In the genomic region with DNA sequence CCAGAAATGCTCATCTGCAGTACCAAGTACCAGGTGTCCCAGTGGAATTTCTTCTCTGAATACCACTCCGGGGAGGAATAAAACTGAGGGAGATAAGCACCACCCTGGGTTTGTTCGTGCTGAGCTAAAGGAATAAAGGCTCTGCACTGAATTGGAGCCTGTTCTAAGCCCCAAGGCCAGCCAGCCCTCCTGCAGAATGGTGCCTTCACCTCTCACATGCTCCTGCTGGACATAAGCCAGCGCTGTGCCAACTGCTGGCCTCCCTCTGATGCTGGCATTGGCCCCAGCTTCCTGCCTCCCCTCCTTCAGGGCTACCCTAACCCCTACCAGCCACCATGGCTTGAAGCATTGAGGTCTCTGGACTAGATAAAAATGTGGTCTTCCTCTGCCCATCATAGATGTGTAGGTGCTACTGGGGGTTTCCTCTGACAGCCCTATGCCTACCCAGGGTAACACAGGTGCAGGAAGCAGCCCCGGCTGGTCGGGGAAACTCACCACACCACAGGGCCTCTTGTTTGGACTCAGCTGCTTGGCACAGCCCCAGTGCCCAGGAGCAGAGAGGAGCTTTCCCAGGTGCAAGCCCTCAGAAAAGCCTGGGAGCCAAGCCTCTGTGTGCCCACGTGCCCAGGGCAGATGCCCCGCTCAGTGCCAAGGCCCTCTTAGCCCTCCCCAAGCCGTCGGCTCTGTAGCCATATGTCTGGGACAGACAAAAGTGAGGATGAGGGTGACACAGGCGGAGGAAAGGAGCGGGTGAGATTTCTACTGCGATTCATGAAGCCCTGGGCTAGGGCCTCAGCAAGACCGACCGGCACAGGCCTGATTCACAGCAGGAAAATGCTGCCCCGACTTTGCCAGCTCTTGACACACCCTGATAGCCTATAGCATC, we compare ENCODE assay signal across 8 cellular contexts. TPM values are rescaled to one million over a fixed set of nuclear protein-coding genes. Genes with fewer than 3 reads are reported as not detected.
DNase-seq lines count a peak whose midpoint lies in the region; ATAC-seq and TF ChIP-seq lines count a peak whose summit lies in the region.

No MANE protein-coding gene starts in this region.

- no CpG with 5 or more reads among the region's 15 CpGs for WGBS in neuronal stem cell (ENCODE audit: extremely low coverage in 2 of 2, insufficient read length in 2 of 2, insufficient replicate concordance in 1 of 2), 2 donors

- peak overlapping the region; percentile 63 for H2AK5ac ChIP-seq in neuronal stem cell (ENCODE audit: low read depth, low read length)

- H3K23ac ChIP-seq in neuronal stem cell (ENCODE audit: low read depth, low read length, poor library complexity) = no peak overlapping the region

- DNase-seq in COLO668 (lab: John Stamatoyannopoulos, UW; ENCODE audit: unreplicated experiment) (peak; percentile 12), NCI-H2081 (lab: John Stamatoyannopoulos, UW) (peak; percentile 89 to 96), cerebellum (ENCODE audit: low spot score) (peak; percentile 65), neuronal stem cell (ENCODE audit: low spot score) (no peak), T1000 (lab: John Stamatoyannopoulos, UW) (no peak), erythroblast (lab: John Stamatoyannopoulos, UW) (no peak)

- H3K27me3 ChIP-seq in neuronal stem cell (ENCODE audit: control insufficient read depth in 3 of 3, insufficient read depth in 3 of 3, low read depth in 1 of 3, low read length in 3 of 3) = peaks cover 0 to 44% (median 0%) of the 10 kb centered on the region in 3 experiments

- no peaks in the 10 kb centered on the region for H3K9me3 ChIP-seq in neuronal stem cell (replicated peaks in 1 of 2; ENCODE audit: control insufficient read depth in 2 of 2, insufficient read depth in 1 of 2, low read depth in 1 of 2, low read length in 2 of 2)

- H3K36me3 ChIP-seq in neuronal stem cell (replicated peaks in 1 of 2; ENCODE audit: control insufficient read depth in 2 of 2, insufficient read depth in 2 of 2, low read length in 2 of 2) = no peaks in the 10 kb centered on the region

- no peak overlapping the region for H3K9ac ChIP-seq in neuronal stem cell (ENCODE audit: low read depth, low read length, poor library complexity)

- H4K91ac ChIP-seq in neuronal stem cell (ENCODE audit: low read depth, low read length, poor library complexity) = peak overlapping the region; percentile 22

- peak overlapping the region; percentile 86 for H3K18ac ChIP-seq in neuronal stem cell (ENCODE audit: low read length)

- no peak overlapping the region for H3K4me2 ChIP-seq in neuronal stem cell (ENCODE audit: insufficient read depth, low read length, poor library complexity, severe bottlenecking)

- ATAC-seq in GM19467 (IDR thresholded peaks at IDR 0.05; ENCODE audit: unreplicated experiment) = no peak
- no peak for ATAC-seq in HG02981 (IDR thresholded peaks at IDR 0.05; ENCODE audit: unreplicated experiment)

- H4K8ac ChIP-seq in neuronal stem cell (ENCODE audit: low read depth, low read length) = no peak overlapping the region

- no peak overlapping the region for H2BK5ac ChIP-seq in neuronal stem cell (ENCODE audit: low read length)

- H3K14ac ChIP-seq in neuronal stem cell (ENCODE audit: low read length) = no peak overlapping the region

- H2BK15ac ChIP-seq in neuronal stem cell (ENCODE audit: low read length) = peak overlapping the region; percentile 63

- H3K27ac ChIP-seq in neuronal stem cell (replicated peaks; ENCODE audit: low read length) = no peak overlapping the region

- H2BK120ac ChIP-seq in neuronal stem cell (ENCODE audit: low read depth, low read length) = peak overlapping the region; percentile 18

- H3K4me3 ChIP-seq in neuronal stem cell (ENCODE audit: low read length in 2 of 2) = no peak overlapping the region

- no peak overlapping the region for H3K4ac ChIP-seq in neuronal stem cell (ENCODE audit: low read length)

- peaks cover 32 to 39% of the 10 kb centered on the region in 2 donors for H3K4me1 ChIP-seq in neuronal stem cell (ENCODE audit: control insufficient read depth in 2 of 2, insufficient read depth in 1 of 2, low read depth in 1 of 2, low read length in 2 of 2)

- TF ChIP-seq POLR2A in erythroblast (IDR thresholded peaks at IDR 0.05; ENCODE audit: low read length) = no peak

- H3K79me1 ChIP-seq in neuronal stem cell (ENCODE audit: low read depth, low read length) = no peaks in the 10 kb centered on the region

- H2AFZ ChIP-seq in neuronal stem cell (ENCODE audit: low read length) = peak overlapping the region; percentile 81

- peak overlapping the region; percentile 18 for H2BK12ac ChIP-seq in neuronal stem cell (ENCODE audit: low read length)

RNA-seq across cellular contexts. Expression of a gene that starts 34.1 kb away (rescaled TPM):
- total RNA-seq in cerebellum = 49.5 TPM
- polyA plus RNA-seq in neuronal stem cell (2013, experiment 1 of 2) = 40.3 TPM
- 41.3 TPM for polyA plus RNA-seq in neuronal stem cell (2013, experiment 2 of 2)

Comparison
In these comparisons a context has a peak if more than half of its experiments do, and no peak if none do; other contexts are left out.
1. DNase-seq: peak in COLO668 (single experiment), NCI-H2081 (2 of 2) and cerebellum (single experiment); none in neuronal stem cell (single experiment), T1000 (single experiment) and erythroblast (0 of 2).